In the genomic region with DNA sequence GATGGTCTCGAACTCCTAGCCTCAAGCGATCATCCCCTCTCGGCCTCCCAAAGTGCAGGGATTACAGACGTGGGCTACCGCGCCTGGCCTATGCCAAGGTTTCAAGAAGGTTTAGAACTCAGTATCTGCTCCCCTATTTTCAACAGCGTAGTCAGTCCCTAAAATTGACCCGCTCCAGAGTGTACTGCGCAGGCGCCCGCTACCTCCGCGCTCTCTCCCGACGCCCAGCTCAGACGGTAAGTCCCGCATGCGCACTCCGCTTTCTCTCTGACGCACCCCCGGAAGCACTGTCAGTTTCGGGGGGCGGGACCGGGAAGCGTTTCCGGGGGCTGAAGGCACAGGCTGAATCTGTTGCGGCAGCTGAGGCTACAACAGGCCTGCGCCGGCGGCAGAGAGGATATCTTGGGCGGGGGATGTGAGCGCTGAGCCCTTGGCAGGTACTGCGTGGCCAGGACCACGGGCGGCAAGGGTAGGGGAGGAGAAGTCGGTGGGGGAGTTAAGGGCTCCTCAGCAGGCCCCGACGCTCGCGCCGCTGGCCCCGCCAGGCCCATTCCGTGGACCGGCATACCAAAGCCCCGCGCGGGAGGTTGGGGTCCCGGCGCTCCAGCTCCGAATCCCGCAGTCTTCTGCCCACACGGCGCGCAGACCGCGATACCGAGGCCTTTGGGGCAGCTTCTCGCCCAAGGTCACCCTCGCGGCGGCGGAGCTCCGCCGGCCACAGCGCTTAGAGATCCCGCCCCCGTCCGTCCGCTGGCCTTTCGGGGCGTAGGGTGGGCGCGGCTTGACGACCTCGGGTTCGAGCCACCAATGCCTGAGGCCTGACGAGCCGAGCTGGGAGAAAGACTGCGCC, we compare ENCODE assay signal across 9 cellular contexts. TPM values are rescaled to one million over a fixed set of nuclear protein-coding genes. Genes with fewer than 3 reads are reported as not detected.
DNase-seq lines count a peak whose midpoint lies in the region; ATAC-seq, FAIRE-seq and TF ChIP-seq lines count a peak whose summit lies in the region.
"Had no signal": no experiment of that assay in that cellular context is flagged by ENCODE, and none has a peak within 500 bp of the region (broad histone marks: within the 10 kb centered on the region; RNA-seq: fewer than 3 reads in every experiment).

A gene with protein sequence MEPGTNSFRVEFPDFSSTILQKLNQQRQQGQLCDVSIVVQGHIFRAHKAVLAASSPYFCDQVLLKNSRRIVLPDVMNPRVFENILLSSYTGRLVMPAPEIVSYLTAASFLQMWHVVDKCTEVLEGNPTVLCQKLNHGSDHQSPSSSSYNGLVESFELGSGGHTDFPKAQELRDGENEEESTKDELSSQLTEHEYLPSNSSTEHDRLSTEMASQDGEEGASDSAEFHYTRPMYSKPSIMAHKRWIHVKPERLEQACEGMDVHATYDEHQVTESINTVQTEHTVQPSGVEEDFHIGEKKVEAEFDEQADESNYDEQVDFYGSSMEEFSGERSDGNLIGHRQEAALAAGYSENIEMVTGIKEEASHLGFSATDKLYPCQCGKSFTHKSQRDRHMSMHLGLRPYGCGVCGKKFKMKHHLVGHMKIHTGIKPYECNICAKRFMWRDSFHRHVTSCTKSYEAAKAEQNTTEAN (plus strand): TSS at position 345 of the 850 bp plus-strand sequence. CDS start 27,470 bp downstream, outside the sequence.

- H3K27me3 ChIP-seq in keratinocyte (ENCODE audit: control insufficient read depth, extremely low read depth, insufficient read depth, low read length) = no peaks in the 10 kb centered on the region

- peaks cover 43% of the 10 kb centered on the region for H3K79me2 ChIP-seq in keratinocyte (ENCODE audit: control insufficient read depth, insufficient read depth, low read length)

- DNase-seq in AG20443 (ENCODE audit: low spot score) (peak; percentile 100), NCI-H510A treated with DMSO at 0.1 percent for 48 hours (lab: John Stamatoyannopoulos, UW) (peak; percentile 92), cerebellar nuclear complex (lab: John Stamatoyannopoulos, UW) (peak; percentile 51 to 71), keratinocyte (ENCODE audit: low read depth, low spot score) (peak; percentile 71)
- DNase-seq in activated CD4-positive, alpha-beta T cell treated with anti-CD3 and anti-CD28 coated beads for 1 hour = peak; percentile 98
- peak; percentile 95 to 98 (median 96) for DNase-seq in stimulated activated CD4-positive, alpha-beta T cell treated with anti-CD3 and anti-CD28 coated beads, Interleukin-12 subunit alpha, Interleukin-12 subunit beta, amount 100 ng/mL, for 48 hours (ENCODE audit: low read depth in 2 of 3, low spot score in 1 of 3)

- no peaks in the 10 kb centered on the region for H3K9me1 ChIP-seq in keratinocyte (ENCODE audit: control insufficient read depth, extremely low read depth, insufficient read depth, low read length)

- ATAC-seq in HG03378 (IDR thresholded peaks at IDR 0.05; ENCODE audit: unreplicated experiment) = peak; percentile 56

- no peak for TF ChIP-seq CTCF in keratinocyte (optimal IDR thresholded peaks at IDR 0.05 in 1 of 3, IDR thresholded peaks at IDR 0.05 in 1 of 3, conservative IDR thresholded peaks at IDR 0.05 in 1 of 3; ENCODE audit: extremely low read depth in 1 of 3, insufficient read depth in 2 of 3, low read length in 3 of 3)

- no peak for FAIRE-seq in keratinocyte (lab: Jason Lieb, UNC)
- FAIRE-seq: colon had no signal

- peak; percentile 89 for TF ChIP-seq POLR2A in GM19099 (IDR thresholded peaks at IDR 0.05; ENCODE audit: extremely low read depth, insufficient read length, low read depth)

- peaks cover 4% of the 10 kb centered on the region for H4K20me1 ChIP-seq in keratinocyte (ENCODE audit: control insufficient read depth, extremely low read depth, insufficient read depth, low read length)

- dilution Hi-C loops in keratinocyte (cut with MboI; ENCODE audit: extremely low pct_ligation_motif_present, low sequenced_read_pairs) = no loop called here

- H3K36me3 ChIP-seq in keratinocyte (ENCODE audit: control insufficient read depth in 2 of 2, extremely low read depth in 1 of 2, insufficient read depth in 2 of 2, low read length in 2 of 2) = peaks cover 3 to 5% of the 10 kb centered on the region in 2 experiments

- H3K4me2 ChIP-seq in keratinocyte (ENCODE audit: control insufficient read depth, extremely low read depth, insufficient read depth, low read depth, low read length) = peak within 1 kb of the TSS; percentile 96

- H3K9ac ChIP-seq in keratinocyte (ENCODE audit: control insufficient read depth, extremely low read depth, insufficient read depth, low read length) = peak within 1 kb of the TSS; percentile 90

- peak within 1 kb of the TSS; percentile 78 to 94 (median 93) for H3K4me3 ChIP-seq in keratinocyte (ENCODE audit: control insufficient read depth in 2 of 3, extremely low read depth in 1 of 3, insufficient read depth in 2 of 3, low read depth in 1 of 3, low read length in 3 of 3)

- H3K4me1 ChIP-seq in keratinocyte (ENCODE audit: control insufficient read depth, extremely low read depth, insufficient read depth, low read length) = peaks cover 19% of the 10 kb centered on the region

- H3K9me3 ChIP-seq in keratinocyte (ENCODE audit: control insufficient read depth, low read depth, low read length) = no peaks in the 10 kb centered on the region

- H2AFZ ChIP-seq in keratinocyte (ENCODE audit: control insufficient read depth, low read length) = peak within 1 kb of the TSS; percentile 99

- H3K27ac ChIP-seq in keratinocyte (ENCODE audit: control insufficient read depth, insufficient read depth, low read length) = peak within 1 kb of the TSS; percentile 98

RNA-seq across cellular contexts. Expression of the gene that starts here (rescaled TPM):
- polyA plus RNA-seq in keratinocyte = 10.2 to 24.3 TPM (median 15.2 TPM) in 3 replicates
- polyA plus RNA-seq in keratinocyte (2011; ENCODE audit: low read depth) = 44.3 TPM
- polyA plus RNA-seq in keratinocyte (2011; cell fraction: cytosol; rRNA removed) = 3.5 and 6.6 TPM in 2 replicates
- polyA plus RNA-seq in keratinocyte (2011; cell fraction: nucleus; rRNA removed) = 20.4 and 26.1 TPM in 2 replicates
- 7.6 and 21.3 TPM in 2 replicates for polyA plus RNA-seq in keratinocyte (2012; ENCODE audit: low replicate concordance)
- 15.8 to 22.2 TPM (median 20.6 TPM) in 3 replicates for polyA minus RNA-seq in keratinocyte
- polyA minus RNA-seq in keratinocyte (2011; cell fraction: cytosol; rRNA and poly(A)+ RNA removed) = 5.2 TPM
- 12.6 and 32.0 TPM in 2 replicates for polyA minus RNA-seq in keratinocyte (2011; cell fraction: nucleus; rRNA and poly(A)+ RNA removed)

Comparison
In these comparisons a context has a peak if more than half of its experiments do, and no peak if none do; other contexts are left out.
1. Peak in every context shown above with its lines: DNase-seq, ATAC-seq, H3K4me3 ChIP-seq and H3K27ac ChIP-seq.